Comparison of ENCODE assay signal across 35 cellular contexts in the genomic region with DNA sequence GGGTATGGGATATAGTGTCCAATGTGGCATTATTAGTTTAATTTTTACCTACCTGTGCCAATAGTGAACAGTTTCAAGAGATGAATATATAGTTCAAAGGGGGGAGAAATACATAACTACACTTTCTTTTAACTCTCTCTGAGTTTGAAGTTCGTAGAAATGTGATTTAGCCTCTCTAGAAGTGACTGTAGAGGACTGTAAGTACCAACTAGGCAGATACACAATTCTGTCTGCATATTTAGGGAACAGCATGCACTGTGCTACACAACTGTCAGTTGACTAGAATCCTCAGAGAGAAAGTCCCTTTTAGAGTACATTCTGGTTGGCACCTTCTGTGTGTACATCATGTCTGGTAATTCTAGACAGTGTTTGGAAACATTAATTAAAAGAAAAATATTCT. TPM values are rescaled to one million over a fixed set of nuclear protein-coding genes. Genes with fewer than 3 reads are reported as not detected.
"Had no signal": no experiment of that assay in that cellular context is flagged by ENCODE, and none has a peak within 500 bp of the region (broad histone marks: within the 10 kb centered on the region; RNA-seq: fewer than 3 reads in every experiment).

No MANE protein-coding gene starts in this region.

- DNase-seq: Karpas-422, Kasumi-1, MG63, MM.1S, MV-4-11, NCI-H1048, NCI-H1092, NCI-H1092 treated with DMSO at 0.1 percent for 48 hours, NCI-H1105, NCI-H1105 treated with DMSO at 0.1 percent for 48 hours, NCI-H1417, NCI-H1417 treated with DMSO at 0.1 percent for 48 hours, NCI-H1436, NCI-H1436 treated with DMSO at 0.1 percent for 48 hours, NCI-H146, NCI-H1694, NCI-H1694 treated with DMSO at 0.1 percent for 48 hours, NCI-H187, NCI-H187 treated with DMSO at 0.1 percent for 48 hours, NCI-H1930, NCI-H2029, NCI-H2029 treated with DMSO at 0.1 percent for 48 hours, NCI-H2081, NCI-H2081 treated with DMSO at 0.1 percent for 48 hours, NCI-H2107, NCI-H2171, NCI-H2171 treated with DMSO at 0.1 percent for 48 hours, NCI-H2227 treated with DMSO at 0.1 percent for 48 hours, NCI-H226, NCI-H345, NCI-H446, NCI-H446 treated with DMSO at 0.1 percent for 48 hours, NCI-H510A had no signal

RNA-seq across cellular contexts. Expression of gene ZNF90, which starts 17.5 kb away (rescaled TPM):
- total RNA-seq: MCF 10A, NCI-H460 had no signal

RNA-seq across cellular contexts. Expression of gene ZNF682, which starts 21.0 kb away (rescaled TPM):
- total RNA-seq: MCF 10A, NCI-H460 had no signal
